10 cellular contexts compared by ENCODE assay signal in the genomic region with DNA sequence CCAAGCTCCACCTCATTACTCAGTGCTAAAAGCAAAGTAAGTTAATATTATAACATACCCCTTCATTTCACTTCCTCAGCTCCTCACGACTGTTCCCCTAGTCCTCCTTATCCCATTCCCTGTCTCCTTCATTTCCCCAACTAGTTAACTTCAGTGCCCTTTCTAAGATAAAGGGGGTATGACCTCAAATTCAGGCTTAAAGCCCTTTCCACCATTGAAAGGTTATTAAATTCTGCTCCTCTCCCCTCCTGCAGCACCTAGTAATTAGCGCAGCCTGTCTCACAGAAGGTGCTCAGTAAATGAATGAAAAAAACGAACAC. TPM values are rescaled to one million over a fixed set of nuclear protein-coding genes. Genes with fewer than 3 reads are reported as not detected.
DNase-seq lines count a peak whose midpoint lies in the region; ATAC-seq and TF ChIP-seq lines count a peak whose summit lies in the region.
"Had no signal": no experiment of that assay in that cellular context is flagged by ENCODE, and none has a peak within 500 bp of the region (broad histone marks: within the 10 kb centered on the region; RNA-seq: fewer than 3 reads in every experiment).

No MANE protein-coding gene starts in this region.

- no peaks in the 10 kb centered on the region for H3K36me3 Mint-ChIP-seq in IgD-negative memory B cell
- H3K36me3 Mint-ChIP-seq in chondrocyte (ENCODE audit: low read depth), result peaks cover 1% of the 10 kb centered on the region

- H3K9me3 ChIP-seq in muscle layer of colon (ENCODE audit: low read length), result no peaks in the 10 kb centered on the region

- peak overlapping the region; percentile 59 for H3K9ac ChIP-seq in muscle layer of colon (ENCODE audit: low read length)

- ATAC-seq in HG03175 (IDR thresholded peaks at IDR 0.05; ENCODE audit: unreplicated experiment), result no peak

- no peaks in the 10 kb centered on the region for H3K27me3 Mint-ChIP-seq in IgD-negative memory B cell
- H3K27me3 Mint-ChIP-seq in chondrocyte (ENCODE audit: low read depth), result no peaks in the 10 kb centered on the region

- H3K4me1 ChIP-seq in ACC112 (ENCODE audit: control insufficient read depth, insufficient read depth, low read length, unreplicated experiment), result peaks cover 27% of the 10 kb centered on the region
- H3K4me1 ChIP-seq in muscle layer of colon (ENCODE audit: insufficient read depth, low read length), result peaks cover 24% of the 10 kb centered on the region

- H2AFZ ChIP-seq in ACC112 (ENCODE audit: low read length, unreplicated experiment), result peak overlapping the region; percentile 96

- TF ChIP-seq CTCF in chondrocyte (IDR thresholded peaks at IDR 0.05), result no peak

- H3K9me3 Mint-ChIP-seq in IgD-negative memory B cell (no peaks in the 10 kb centered on the region), chondrocyte (ENCODE audit: low read depth) (peaks cover 3% of the 10 kb centered on the region)

- H3K4me3 Mint-ChIP-seq in IgD-negative memory B cell (peak overlapping the region; percentile 75 to 99 (median 96)), chondrocyte (ENCODE audit: unreplicated experiment) (peak overlapping the region; percentile 93)

- H3K27ac Mint-ChIP-seq in IgD-negative memory B cell (peak overlapping the region; percentile 58 to 100 (median 97)), chondrocyte (ENCODE audit: unreplicated experiment) (peak overlapping the region; percentile 99)

- H3K36me3 ChIP-seq in ACC112 (ENCODE audit: insufficient read depth, low read length), result no peaks in the 10 kb centered on the region
- H3K36me3 ChIP-seq in muscle layer of colon (ENCODE audit: insufficient read depth, low read length), result no peaks in the 10 kb centered on the region

- H3K4me3 ChIP-seq in ACC112 (ENCODE audit: low read depth, low read length), result peak overlapping the region; percentile 88
- H3K4me3 ChIP-seq in muscle layer of colon (ENCODE audit: low read depth in 1 of 2, low read length in 2 of 2), result peak overlapping the region; percentile 47 to 65

- H3K27ac ChIP-seq in ACC112 (ENCODE audit: low read depth, low read length) (peak overlapping the region; percentile 90), muscle layer of colon (ENCODE audit: low read depth, low read length) (peak overlapping the region; percentile 94)

- H3K27me3 ChIP-seq in ACC112 (ENCODE audit: insufficient read depth, low read length) (no peaks in the 10 kb centered on the region), muscle layer of colon (ENCODE audit: control insufficient read depth in 1 of 2, insufficient read depth in 2 of 2, low read length in 2 of 2) (no peaks in the 10 kb centered on the region)

- no peaks in the 10 kb centered on the region for H3K79me2 ChIP-seq in ACC112 (ENCODE audit: control insufficient read depth, insufficient read depth, low read length, unreplicated experiment)

- no peak for DNase-seq in chondrocyte (ENCODE audit: low spot score)
- DNase-seq in stimulated activated CD4-positive, alpha-beta T cell treated with anti-CD3 and anti-CD28 coated beads, Interleukin-2, amount 100 ng/mL, for 48 hours, result no peak
- DNase-seq in amygdala (lab: John Stamatoyannopoulos, UW), result no peak
- DNase-seq in NCI-H2029 treated with DMSO at 0.1 percent for 48 hours (lab: John Stamatoyannopoulos, UW), result no peak
- DNase-seq: cortex of kidney had no signal

- H3K4me1 Mint-ChIP-seq in IgD-negative memory B cell (peaks cover 12 to 20% (median 15%) of the 10 kb centered on the region in 3 donors), chondrocyte (ENCODE audit: low read depth) (peaks cover 46% of the 10 kb centered on the region)

RNA-seq across cellular contexts. Expression of a gene that starts 1.0 kb away (rescaled TPM):
- polyA plus RNA-seq in IgD-negative memory B cell, result 0.79 TPM
- 4.9 to 5.8 TPM (median 5.2 TPM) in 3 replicates for total RNA-seq in chondrocyte

RNA-seq across cellular contexts. Expression of a gene that starts 45.2 kb away (rescaled TPM):
- polyA plus RNA-seq in IgD-negative memory B cell, result not detected
- total RNA-seq in chondrocyte, result not detected in 3 replicates
- total RNA-seq: M059J had no signal
